8 cellular contexts compared by ENCODE assay signal in genomic region chr12:47797432-47797831, GRCh38. TPM values are rescaled to one million over a fixed set of nuclear protein-coding genes. Genes with fewer than 3 reads are reported as not detected.
DNase-seq lines count a peak whose midpoint lies in the region; ATAC-seq, FAIRE-seq and TF ChIP-seq lines count a peak whose summit lies in the region.

No MANE protein-coding gene starts in this region.

- H2AFZ ChIP-seq in Karpas-422 (ENCODE audit: low read length) (no peak overlapping the region), astrocyte (ENCODE audit: low read depth, low read length) (no peak overlapping the region)

- H3K9ac ChIP-seq in Karpas-422 (ENCODE audit: low read length) (no peak overlapping the region), astrocyte (ENCODE audit: low read length) (no peak overlapping the region)

- no peaks in the 10 kb centered on the region for H3K9me3 Mint-ChIP-seq in astrocyte (ENCODE audit: unreplicated experiment)
- no peaks in the 10 kb centered on the region for H3K9me3 Mint-ChIP-seq in natural killer cell treated with Interleukin-12 subunit alpha and Interleukin-12 subunit beta and Interleukin-15 and Interleukin-18, amount 100 ng/mL, for 72 hours

- no peak overlapping the region for H3K27ac ChIP-seq in Karpas-422 (ENCODE audit: low read length)
- H3K27ac ChIP-seq in astrocyte (ENCODE audit: low read depth, low read length) = no peak overlapping the region

- TF ChIP-seq CTCF in astrocyte (IDR thresholded peaks at IDR 0.05; ENCODE audit: insufficient read depth, low read depth, low read length) = peak; percentile 11

- H3K4me3 ChIP-seq in Karpas-422 (ENCODE audit: low read length) (no peak overlapping the region), astrocyte (ENCODE audit: insufficient read depth, low read depth, low read length) (no peak overlapping the region)

- peaks cover 11% of the 10 kb centered on the region for H3K4me1 Mint-ChIP-seq in astrocyte (ENCODE audit: low read depth, unreplicated experiment)
- H3K4me1 Mint-ChIP-seq in natural killer cell treated with Interleukin-12 subunit alpha and Interleukin-12 subunit beta and Interleukin-15 and Interleukin-18, amount 100 ng/mL, for 72 hours (ENCODE audit: low read depth in 2 of 2) = peaks cover 24 to 27% of the 10 kb centered on the region in 2 donors

- ATAC-seq in natural killer cell treated with Interleukin-12 subunit alpha and Interleukin-12 subunit beta and Interleukin-15 and Interleukin-18, amount 100 ng/mL, for 72 hours = peak; percentile 56 to 71
- no peak for ATAC-seq in HG02870 (IDR thresholded peaks at IDR 0.05; ENCODE audit: unreplicated experiment)

- H3K9me3 ChIP-seq in Karpas-422 (ENCODE audit: low read length) = no peaks in the 10 kb centered on the region
- no peaks in the 10 kb centered on the region for H3K9me3 ChIP-seq in astrocyte (ENCODE audit: insufficient read depth, low read depth, low read length)

- peaks cover 8% of the 10 kb centered on the region; the same call in 1 of the 2 replicates for H3K36me3 ChIP-seq in Karpas-422 (ENCODE audit: insufficient read depth, low read length)
- peaks cover 21% of the 10 kb centered on the region for H3K36me3 ChIP-seq in astrocyte (ENCODE audit: insufficient read depth, low read length)

- H3K4me1 ChIP-seq in Karpas-422 (ENCODE audit: low read length) (peaks cover 30% of the 10 kb centered on the region), astrocyte (ENCODE audit: insufficient read depth, low read length) (peaks cover 3% of the 10 kb centered on the region)

- no peak overlapping the region for H3K27ac Mint-ChIP-seq in astrocyte (ENCODE audit: unreplicated experiment)
- peak overlapping the region; percentile 73 to 88 for H3K27ac Mint-ChIP-seq in natural killer cell treated with Interleukin-12 subunit alpha and Interleukin-12 subunit beta and Interleukin-15 and Interleukin-18, amount 100 ng/mL, for 72 hours

- H4K20me1 ChIP-seq in Karpas-422 (ENCODE audit: insufficient read depth, low read depth, low read length) (no peaks in the 10 kb centered on the region), astrocyte (ENCODE audit: insufficient read depth, low read length) (peaks cover 70% of the 10 kb centered on the region)

- H3K27me3 Mint-ChIP-seq in astrocyte (ENCODE audit: low read depth, unreplicated experiment) = no peaks in the 10 kb centered on the region
- H3K27me3 Mint-ChIP-seq in natural killer cell treated with Interleukin-12 subunit alpha and Interleukin-12 subunit beta and Interleukin-15 and Interleukin-18, amount 100 ng/mL, for 72 hours = no peaks in the 10 kb centered on the region

- DNase-seq in activated T-cell treated with anti-CD3 and anti-CD28 coated beads, Interleukin-2, amount 50 U/mL, for 1 hour = peak; percentile 54
- DNase-seq in activated T-cell treated with anti-CD3 and anti-CD28 coated beads for 4 hours (no peak), Karpas-422 (peak; percentile 80), astrocyte (ENCODE audit: low read depth) (no peak), NCI-H1105 treated with DMSO at 0.1 percent for 48 hours (lab: John Stamatoyannopoulos, UW) (no peak), mucosa of gallbladder (ENCODE audit: low spot score) (no peak)
- DNase-seq in natural killer cell treated with Interleukin-12 subunit alpha and Interleukin-12 subunit beta and Interleukin-15 and Interleukin-18, amount 100 ng/mL, for 72 hours (ENCODE audit: low spot score) = no peak

- H3K36me3 Mint-ChIP-seq in astrocyte (ENCODE audit: low read depth, unreplicated experiment) = peaks cover 7% of the 10 kb centered on the region
- peaks cover 5% of the 10 kb centered on the region for H3K36me3 Mint-ChIP-seq in natural killer cell treated with Interleukin-12 subunit alpha and Interleukin-12 subunit beta and Interleukin-15 and Interleukin-18, amount 100 ng/mL, for 72 hours

- FAIRE-seq in astrocyte (lab: Jason Lieb, UNC) = no peak

- H3K27me3 ChIP-seq in Karpas-422 (ENCODE audit: low read length) = no peaks in the 10 kb centered on the region
- H3K27me3 ChIP-seq in astrocyte (ENCODE audit: insufficient read depth, low read length) = no peaks in the 10 kb centered on the region

- H3K4me2 ChIP-seq in Karpas-422 (ENCODE audit: low read depth, low read length, poor library complexity, severe bottlenecking) = no peak overlapping the region
- H3K4me2 ChIP-seq in astrocyte (ENCODE audit: low read length) = no peak overlapping the region

- H3K9me2 ChIP-seq in Karpas-422 (replicated peaks; ENCODE audit: insufficient read depth, low read length) = no peaks in the 10 kb centered on the region

- H3K4me3 Mint-ChIP-seq in astrocyte (ENCODE audit: unreplicated experiment) = no peak overlapping the region
- H3K4me3 Mint-ChIP-seq in natural killer cell treated with Interleukin-12 subunit alpha and Interleukin-12 subunit beta and Interleukin-15 and Interleukin-18, amount 100 ng/mL, for 72 hours = no peak overlapping the region

- peaks cover 30% of the 10 kb centered on the region for H3K79me2 ChIP-seq in Karpas-422 (ENCODE audit: low read length)
- peaks cover 41% of the 10 kb centered on the region for H3K79me2 ChIP-seq in astrocyte (ENCODE audit: insufficient read depth, low read length)

RNA-seq across cellular contexts. Expression of gene HDAC7, which starts 22.3 kb away (rescaled TPM):
- total RNA-seq in Karpas-422 (2014; rRNA removed; shearing (Covaris generic); ENCODE audit: low replicate concordance) = 36.2 and 54.8 TPM in 2 replicates
- total RNA-seq in astrocyte (76.3 and 92.2 TPM in 2 replicates), mucosa of gallbladder (120 TPM)
- 100 to 1,000 TPM; 127 to 176 TPM for total RNA-seq in natural killer cell treated with Interleukin-12 subunit alpha and Interleukin-12 subunit beta and Interleukin-15 and Interleukin-18, amount 100 ng/mL, for 72 hours

RNA-seq across cellular contexts. Expression of gene SLC48A1, which starts 24.4 kb away (rescaled TPM):
- total RNA-seq in Karpas-422 (2014; rRNA removed; shearing (Covaris generic); ENCODE audit: low replicate concordance) = 21.5 and 21.9 TPM in 2 replicates
- 17.7 and 23.8 TPM in 2 replicates for total RNA-seq in astrocyte
- 1 to 10 TPM; 5.1 to 9.8 TPM for total RNA-seq in natural killer cell treated with Interleukin-12 subunit alpha and Interleukin-12 subunit beta and Interleukin-15 and Interleukin-18, amount 100 ng/mL, for 72 hours
- total RNA-seq in mucosa of gallbladder = 73.1 TPM

RNA-seq across cellular contexts. Expression of gene RAPGEF3, which starts 38.8 kb away (rescaled TPM):
- total RNA-seq in Karpas-422 (2014; rRNA removed; shearing (Covaris generic); ENCODE audit: low replicate concordance) = 4.4 and 11.9 TPM in 2 replicates
- total RNA-seq in astrocyte = 5.9 and 8.4 TPM in 2 replicates
- under 1 TPM; 0.19 to 0.25 TPM for total RNA-seq in natural killer cell treated with Interleukin-12 subunit alpha and Interleukin-12 subunit beta and Interleukin-15 and Interleukin-18, amount 100 ng/mL, for 72 hours
- total RNA-seq in mucosa of gallbladder = 54.8 TPM

Comparison
In these comparisons a context has a peak if more than half of its experiments do, and no peak if none do; other contexts are left out.
1. DNase-seq: peak in activated T-cell treated with anti-CD3 and anti-CD28 coated beads, Interleukin-2, amount 50 U/mL, for 1 hour (single experiment) and Karpas-422 (single experiment); none in activated T-cell treated with anti-CD3 and anti-CD28 coated beads for 4 hours (single experiment), astrocyte (single experiment), natural killer cell treated with Interleukin-12 subunit alpha and Interleukin-12 subunit beta and Interleukin-15 and Interleukin-18, amount 100 ng/mL, for 72 hours (single experiment), NCI-H1105 treated with DMSO at 0.1 percent for 48 hours (single experiment) and mucosa of gallbladder (single experiment).